Comparison of ENCODE assay signal across 9 cellular contexts in the genomic region with DNA sequence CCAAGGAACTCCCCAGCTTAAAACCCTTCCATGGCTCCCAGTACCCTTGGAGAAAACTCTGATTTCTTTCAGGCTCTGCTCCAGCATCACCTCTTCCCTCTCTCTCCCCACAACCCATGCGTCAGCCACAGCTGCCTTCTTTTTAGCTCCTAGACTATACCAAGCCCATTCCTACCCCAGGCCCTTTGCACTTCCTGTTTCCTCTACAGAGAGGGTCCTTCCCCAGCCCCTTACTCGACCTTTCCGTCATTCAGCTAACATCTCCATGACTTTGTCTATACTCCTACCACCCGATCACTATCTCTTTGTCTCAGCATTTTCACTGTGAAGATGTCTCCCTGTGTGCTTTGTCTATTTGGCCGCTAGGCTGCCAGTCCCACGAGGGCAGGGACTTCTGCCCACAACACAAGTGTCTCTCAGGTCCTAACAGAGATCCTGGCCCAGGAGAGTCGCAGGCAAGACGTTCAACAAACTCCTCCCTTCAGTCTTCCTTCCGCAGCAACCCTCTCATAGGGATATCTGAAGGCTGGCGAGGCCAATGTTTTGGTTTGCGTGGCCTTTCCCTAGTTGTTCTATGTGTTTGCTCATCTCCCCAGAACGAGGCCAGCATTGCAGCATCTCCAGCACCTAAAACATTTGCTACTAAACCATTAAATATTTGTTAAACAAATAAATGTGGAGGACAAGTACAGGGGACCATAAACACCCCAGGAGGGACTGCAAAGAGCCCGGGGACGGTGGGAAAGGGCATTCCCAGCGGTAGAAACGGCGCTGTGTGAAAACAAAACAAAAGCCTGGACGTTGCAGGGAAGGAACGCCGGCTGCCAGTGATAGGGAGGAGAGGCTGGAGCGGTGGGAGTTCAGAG. TPM values are rescaled to one million over a fixed set of nuclear protein-coding genes. Genes with fewer than 3 reads are reported as not detected.
DNase-seq lines count a peak whose midpoint lies in the region; ATAC-seq, FAIRE-seq and TF ChIP-seq lines count a peak whose summit lies in the region.
"Had no signal": no experiment of that assay in that cellular context is flagged by ENCODE, and none has a peak within 500 bp of the region (broad histone marks: within the 10 kb centered on the region; RNA-seq: fewer than 3 reads in every experiment).

No MANE protein-coding gene starts in this region.

- H3K9me3 ChIP-seq in astrocyte (ENCODE audit: insufficient read depth, low read depth, low read length), result no peaks in the 10 kb centered on the region

- H3K4me2 ChIP-seq in astrocyte (ENCODE audit: low read length), result peak overlapping the region; percentile 80

- H3K9me3 Mint-ChIP-seq in astrocyte (ENCODE audit: unreplicated experiment) (peaks cover 3% of the 10 kb centered on the region), mesothelial cell of epicardium (peaks cover 5% of the 10 kb centered on the region)

- peak; percentile 69 for DNase-seq in AG08396 (ENCODE audit: low spot score)
- DNase-seq in astrocyte (ENCODE audit: low read depth), result no peak
- DNase-seq in mesothelial cell of epicardium (ENCODE audit: low spot score in 2 of 2, unreplicated experiment in 2 of 2), result no peak
- no peak for DNase-seq in stimulated activated CD4-positive, alpha-beta T cell treated with anti-CD3 and anti-CD28 coated beads, Interleukin-12 subunit alpha, Interleukin-12 subunit beta, amount 100 ng/mL, for 4 hours
- DNase-seq in GM10266 (ENCODE audit: extremely low spot score), result no peak

- TF ChIP-seq CTCF in GM12874 (IDR thresholded peaks at IDR 0.05; ENCODE audit: insufficient read depth, low read depth, low read length) (peak; percentile 21; the same call in 1 of the 2 replicates), astrocyte (IDR thresholded peaks at IDR 0.05; ENCODE audit: insufficient read depth, low read depth, low read length) (no peak), mesothelial cell of epicardium (IDR thresholded peaks at IDR 0.05; ENCODE audit: unreplicated experiment) (no peak), GM10266 (IDR thresholded peaks at IDR 0.05; ENCODE audit: control insufficient read depth, insufficient read depth, low read depth, missing control alignments) (no peak)

- H3K4me3 Mint-ChIP-seq in astrocyte (ENCODE audit: unreplicated experiment), result no peak overlapping the region
- no peak overlapping the region for H3K4me3 Mint-ChIP-seq in mesothelial cell of epicardium

- no peaks in the 10 kb centered on the region for H3K36me3 ChIP-seq in astrocyte (ENCODE audit: insufficient read depth, low read length)

- peaks cover 4% of the 10 kb centered on the region for H3K27me3 ChIP-seq in astrocyte (ENCODE audit: insufficient read depth, low read length)

- H3K27me3 Mint-ChIP-seq in astrocyte (ENCODE audit: low read depth, unreplicated experiment), result peaks cover 15% of the 10 kb centered on the region
- peaks cover 49% of the 10 kb centered on the region for H3K27me3 Mint-ChIP-seq in mesothelial cell of epicardium (ENCODE audit: low read depth)

- H3K4me1 ChIP-seq in astrocyte (ENCODE audit: insufficient read depth, low read length), result peaks cover 30% of the 10 kb centered on the region

- H4K20me1 ChIP-seq in astrocyte (ENCODE audit: insufficient read depth, low read length), result no peaks in the 10 kb centered on the region

- H3K27ac Mint-ChIP-seq in astrocyte (ENCODE audit: unreplicated experiment) (no peak overlapping the region), mesothelial cell of epicardium (peak overlapping the region; percentile 1)

- no peaks in the 10 kb centered on the region for H3K79me2 ChIP-seq in astrocyte (ENCODE audit: insufficient read depth, low read length)

- no peak overlapping the region for H3K27ac ChIP-seq in astrocyte (ENCODE audit: low read depth, low read length)

- no peak for FAIRE-seq in astrocyte (lab: Jason Lieb, UNC)
- FAIRE-seq: islet of Langerhans had no signal

- H3K4me3 ChIP-seq in astrocyte (ENCODE audit: insufficient read depth, low read depth, low read length), result peak overlapping the region; percentile 16

- H3K36me3 Mint-ChIP-seq in astrocyte (ENCODE audit: low read depth, unreplicated experiment), result no peaks in the 10 kb centered on the region
- H3K36me3 Mint-ChIP-seq in mesothelial cell of epicardium, result no peaks in the 10 kb centered on the region

- peak overlapping the region; percentile 49 for H2AFZ ChIP-seq in astrocyte (ENCODE audit: low read depth, low read length)

- no peak for ATAC-seq in HG03571 (IDR thresholded peaks at IDR 0.05; ENCODE audit: unreplicated experiment)
- no peak for ATAC-seq in GM21528 (IDR thresholded peaks at IDR 0.05; ENCODE audit: low FRiP score, unreplicated experiment)

- H3K9ac ChIP-seq in astrocyte (ENCODE audit: low read length), result peak overlapping the region; percentile 39

- H3K4me1 Mint-ChIP-seq in astrocyte (ENCODE audit: low read depth, unreplicated experiment), result peaks cover 15% of the 10 kb centered on the region
- peaks cover 2% of the 10 kb centered on the region for H3K4me1 Mint-ChIP-seq in mesothelial cell of epicardium

RNA-seq across cellular contexts. Expression of a gene that starts 0.8 kb away (rescaled TPM):
- total RNA-seq in astrocyte, result 0.43 and 0.62 TPM in 2 replicates
- 0.98 to 1.8 TPM (median 1.0 TPM) in 3 replicates for total RNA-seq in mesothelial cell of epicardium

RNA-seq across cellular contexts. Expression of a gene that starts 7.5 kb away (rescaled TPM):
- total RNA-seq in astrocyte (not detected in 2 replicates), mesothelial cell of epicardium (not detected in 3 replicates)

RNA-seq across cellular contexts. Expression of a gene that starts 34.4 kb away (rescaled TPM):
- 17.2 and 19.0 TPM in 2 replicates for total RNA-seq in astrocyte
- total RNA-seq in mesothelial cell of epicardium, result 30.7 to 32.7 TPM (median 31.4 TPM) in 3 replicates

RNA-seq across cellular contexts. Expression of a gene that starts 59.5 kb away (rescaled TPM):
- total RNA-seq in astrocyte, result 125 and 127 TPM in 2 replicates
- total RNA-seq in mesothelial cell of epicardium, result 192 to 200 TPM (median 194 TPM) in 3 replicates
